Comparison of ENCODE assay signal across 22 cellular contexts in genomic region chr12:5512585-5512970, GRCh38.
A peak's percentile ranks its signal among the peaks of the same experiment; 100 is the strongest.
DNase-seq lines count a peak whose midpoint lies in the region; ATAC-seq and TF ChIP-seq lines count a peak whose summit lies in the region.
"Had no signal": no experiment of that assay in that cellular context is flagged by ENCODE, and none has a peak within 500 bp of the region (broad histone marks: within the 10 kb centered on the region; RNA-seq: fewer than 3 reads in every experiment).

No MANE protein-coding gene starts in this region.

- 79 to 81% methylated on average over 7 of the region's 7 CpGs for WGBS in heart right ventricle, 2 donors

- intact Hi-C loops in heart right ventricle (cut with DNase I): no loop called here

- peaks cover 47% of the 10 kb centered on the region for H3K27me3 Mint-ChIP-seq in progenitor cell of endocrine pancreas

- DNase-seq in right atrium auricular region (ENCODE audit: low spot score): peak; percentile 21
- DNase-seq in heart right ventricle: no peak
- peak; percentile 51 for DNase-seq in islet precursor cell
- peak; percentile 7 for DNase-seq in progenitor cell of endocrine pancreas (ENCODE audit: low spot score, unreplicated experiment)
- no peak for DNase-seq in activated CD4-positive, alpha-beta T cell treated with anti-CD3 and anti-CD28 coated beads for 1 hour
- no peak for DNase-seq in NCI-H187 (lab: John Stamatoyannopoulos, UW)
- DNase-seq: CD4-positive, CD25-positive, alpha-beta regulatory T cell; DMS153; HFFc6; MM.1S; NCI-H2029 treated with DMSO at 0.1 percent for 48 hours; NCI-H2227 treated with DMSO at 0.1 percent for 48 hours; NCI-H526 treated with DMSO at 0.1 percent for 48 hours; SHP77 treated with DMSO at 0.1 percent for 48 hours had no signal

- H3K27ac ChIP-seq in right atrium auricular region (no peak overlapping the region), heart right ventricle (no peak overlapping the region)
- H3K27ac ChIP-seq: BLaER1, HL-60, KMS-11, SK-N-MC had no signal

- peaks cover 0 to 7% of the 10 kb centered on the region in 2 donors for H3K4me1 ChIP-seq in right atrium auricular region
- peaks cover 0 to 27% (median 7%) of the 10 kb centered on the region in 9 donors for H3K4me1 ChIP-seq in heart right ventricle
- H3K4me1 ChIP-seq: BLaER1, HAP-1 had no signal

- H3K4me3 ChIP-seq in right atrium auricular region (no peak overlapping the region), heart right ventricle (no peak overlapping the region)
- H3K4me3 ChIP-seq: BLaER1, HAP-1, SK-N-MC had no signal

- no peaks in the 10 kb centered on the region for H3K9me3 Mint-ChIP-seq in progenitor cell of endocrine pancreas (ENCODE audit: low read depth)
- H3K9me3 Mint-ChIP-seq: HFFc6, IgD-negative memory B cell had no signal

- no peak overlapping the region for H3K27ac Mint-ChIP-seq in progenitor cell of endocrine pancreas
- H3K27ac Mint-ChIP-seq: CD4-positive, CD25-positive, alpha-beta regulatory T cell; HFFc6; IgD-negative memory B cell had no signal

- TF ChIP-seq POLR2A in GM18505 (IDR thresholded peaks at IDR 0.05; ENCODE audit: borderline replicate concordance, extremely low read depth, insufficient read depth, insufficient read length): no peak

- H3K36me3 ChIP-seq in right atrium auricular region (no peaks in the 10 kb centered on the region), heart right ventricle (no peaks in the 10 kb centered on the region)
- H3K36me3 ChIP-seq: BLaER1, HAP-1 had no signal

- no peak for ATAC-seq in heart right ventricle
- ATAC-seq in GM18505 (IDR thresholded peaks at IDR 0.05; ENCODE audit: unreplicated experiment): no peak
- ATAC-seq: Panc1 had no signal

- H3K4me1 Mint-ChIP-seq in progenitor cell of endocrine pancreas (ENCODE audit: low read depth): peaks cover 1% of the 10 kb centered on the region
- H3K4me1 Mint-ChIP-seq: CD4-positive, CD25-positive, alpha-beta regulatory T cell; IgD-negative memory B cell had no signal

- H3K9me3 ChIP-seq in right atrium auricular region (no peaks in the 10 kb centered on the region), heart right ventricle (no peaks in the 10 kb centered on the region)
- H3K9me3 ChIP-seq: BLaER1, HAP-1 had no signal

- TF ChIP-seq CTCF in right atrium auricular region (IDR thresholded peaks at IDR 0.05): no peak
- TF ChIP-seq CTCF in heart right ventricle (IDR thresholded peaks at IDR 0.05): no peak
- no peak for TF ChIP-seq CTCF in progenitor cell of endocrine pancreas (IDR thresholded peaks at IDR 0.05; ENCODE audit: unreplicated experiment)

- H3K27me3 ChIP-seq in right atrium auricular region (no peaks in the 10 kb centered on the region), heart right ventricle (peaks cover 0 to 26% (median 5%) of the 10 kb centered on the region in 7 donors)
- H3K27me3 ChIP-seq: BLaER1 had no signal

- no peak overlapping the region for H3K4me3 Mint-ChIP-seq in progenitor cell of endocrine pancreas (ENCODE audit: low read depth)
- H3K4me3 Mint-ChIP-seq: CD4-positive, CD25-positive, alpha-beta regulatory T cell; HFFc6; IgD-negative memory B cell had no signal

- no peaks in the 10 kb centered on the region for H3K36me3 Mint-ChIP-seq in progenitor cell of endocrine pancreas (ENCODE audit: insufficient read depth)
- H3K36me3 Mint-ChIP-seq: CD4-positive, CD25-positive, alpha-beta regulatory T cell; IgD-negative memory B cell had no signal

Comparison
In these comparisons a context has a peak if more than half of its experiments do, and no peak if none do; other contexts are left out.
1. DNase-seq: peak in right atrium auricular region (single experiment), islet precursor cell (single experiment) and progenitor cell of endocrine pancreas (single experiment); none in heart right ventricle (0 of 2), activated CD4-positive, alpha-beta T cell treated with anti-CD3 and anti-CD28 coated beads for 1 hour (single experiment) and NCI-H187 (0 of 2).